Comparison of ENCODE assay signal across 8 cellular contexts in the genomic region with DNA sequence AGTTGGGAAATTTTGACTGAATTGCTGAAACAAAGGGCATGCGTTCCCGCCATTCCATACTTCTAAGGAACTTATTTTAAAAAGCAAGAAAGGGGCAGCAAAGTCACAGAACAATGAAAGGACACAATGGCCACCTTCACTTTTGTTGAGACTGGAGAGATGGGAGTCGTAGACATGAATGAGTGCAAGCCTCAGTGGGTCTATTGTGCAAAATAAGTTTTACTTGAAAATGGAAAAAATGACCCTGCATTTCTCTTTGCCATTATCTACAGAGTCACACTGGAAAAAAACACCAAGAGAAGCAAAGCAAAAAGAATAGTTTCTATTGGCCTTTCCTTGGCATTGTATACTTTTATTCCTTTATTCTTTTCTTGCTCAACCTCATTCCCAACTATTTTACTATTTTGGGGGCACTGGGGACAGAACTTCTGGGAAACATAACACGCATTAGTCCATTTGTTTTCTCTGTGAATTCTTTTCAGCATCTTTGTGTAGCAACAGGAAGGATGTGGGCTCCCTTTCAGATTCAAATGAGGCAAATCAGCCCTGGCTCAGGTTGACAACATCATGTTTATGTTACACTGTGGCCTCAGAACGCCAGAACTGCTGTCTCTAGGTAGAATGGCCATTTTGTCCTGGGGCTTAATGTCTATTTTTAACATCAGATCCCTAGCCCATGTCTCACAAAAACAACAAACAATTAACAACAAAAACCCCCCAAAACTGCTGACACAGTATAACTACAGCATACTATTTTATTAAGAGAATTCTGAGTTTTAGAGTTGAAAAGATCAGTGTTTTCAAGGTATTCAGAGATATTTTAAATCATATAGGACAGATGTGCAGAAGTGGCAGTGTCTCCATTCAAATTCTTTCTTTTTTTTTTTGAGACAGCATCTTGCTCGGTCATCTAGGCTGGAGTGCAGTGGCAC.
A peak's percentile ranks its signal among the peaks of the same experiment; 100 is the strongest.
DNase-seq lines count a peak whose midpoint lies in the region; ATAC-seq and TF ChIP-seq lines count a peak whose summit lies in the region.

No MANE protein-coding gene starts in this region.

- DNase-seq in activated CD4-positive, alpha-beta T cell treated with anti-CD3 and anti-CD28 coated beads for 48 hours, result peak; percentile 59
- DNase-seq in iPS DF 4.7 (ENCODE audit: extremely low read depth, low spot score) (peak; percentile 83), HEK293T (ENCODE audit: extremely low spot score) (no peak), SHP77 (lab: John Stamatoyannopoulos, UW) (no peak), retina (no peak), psoas muscle (no peak)

- TF ChIP-seq CTCF in psoas muscle (IDR thresholded peaks at IDR 0.05), result no peak

- peak; percentile 82 for ATAC-seq in GM18873 (IDR thresholded peaks at IDR 0.05; ENCODE audit: low FRiP score, unreplicated experiment)
- peak; percentile 96 for ATAC-seq in HG02938 (IDR thresholded peaks at IDR 0.05; ENCODE audit: unreplicated experiment)
- no peak for ATAC-seq in psoas muscle

- no peak overlapping the region for H3K4me3 ChIP-seq in psoas muscle

- POLR2A ChIA-PET in HEK293T (lab: Yijun Ruan, JAX), result no interaction called here

- H3K9me3 ChIP-seq in psoas muscle, result no peaks in the 10 kb centered on the region

- no peaks in the 10 kb centered on the region for H3K27me3 ChIP-seq in psoas muscle (ENCODE audit: insufficient read depth in 3 of 3, low read length in 2 of 3)

- intact Hi-C loops in psoas muscle (cut with DNase I), result no loop called here

- WGBS in psoas muscle, 3 donors, result 80 to 83% (median 82%) methylated on average over 6 of the region's 6 CpGs

- H3K36me3 ChIP-seq in psoas muscle (ENCODE audit: insufficient read depth in 1 of 2, low read depth in 1 of 2), result no peaks in the 10 kb centered on the region

- H3K27ac ChIP-seq in psoas muscle, result no peak overlapping the region

- H3K4me1 ChIP-seq in psoas muscle, result peaks cover 3% of the 10 kb centered on the region

- CTCF ChIA-PET in HEK293T (lab: Yijun Ruan, JAX), result interaction anchor here (0.7 kb wide), 2 partner anchors 52 to 166 kb away, joined by 3 to 4 read pairs; no protein-coding TSS in a partner anchor

TF ChIP-seq in HEK293T, 16 proteins besides CTCF, POLR2A, EP300 and RAD21:
- TF ChIP-seq TARDBP (IDR thresholded peaks at IDR 0.05) (no peak), CTBP1 (IDR thresholded peaks at IDR 0.05; ENCODE audit: borderline replicate concordance) (no peak), LEF1 (IDR thresholded peaks at IDR 0.05; ENCODE audit: borderline replicate concordance) (no peak), FOXK2 (IDR thresholded peaks at IDR 0.05) (no peak), NFRKB (IDR thresholded peaks at IDR 0.05) (no peak), SUZ12 (IDR thresholded peaks at IDR 0.05) (no peak), SP1 (IDR thresholded peaks at IDR 0.05) (no peak), ZNF384 (IDR thresholded peaks at IDR 0.05) (no peak), L3MBTL2 (conservative IDR thresholded peaks at IDR 0.05) (no peak), ARNT (IDR thresholded peaks at IDR 0.05) (no peak), FOXM1 (IDR thresholded peaks at IDR 0.05; ENCODE audit: borderline replicate concordance) (no peak), ELF4 (IDR thresholded peaks at IDR 0.05) (no peak), FOXA1 (IDR thresholded peaks at IDR 0.05) (no peak), BHLHE40 (IDR thresholded peaks at IDR 0.05; ENCODE audit: borderline replicate concordance) (no peak), HDGF (IDR thresholded peaks at IDR 0.05; ENCODE audit: borderline replicate concordance) (no peak)
- TF ChIP-seq, protein P1, sequence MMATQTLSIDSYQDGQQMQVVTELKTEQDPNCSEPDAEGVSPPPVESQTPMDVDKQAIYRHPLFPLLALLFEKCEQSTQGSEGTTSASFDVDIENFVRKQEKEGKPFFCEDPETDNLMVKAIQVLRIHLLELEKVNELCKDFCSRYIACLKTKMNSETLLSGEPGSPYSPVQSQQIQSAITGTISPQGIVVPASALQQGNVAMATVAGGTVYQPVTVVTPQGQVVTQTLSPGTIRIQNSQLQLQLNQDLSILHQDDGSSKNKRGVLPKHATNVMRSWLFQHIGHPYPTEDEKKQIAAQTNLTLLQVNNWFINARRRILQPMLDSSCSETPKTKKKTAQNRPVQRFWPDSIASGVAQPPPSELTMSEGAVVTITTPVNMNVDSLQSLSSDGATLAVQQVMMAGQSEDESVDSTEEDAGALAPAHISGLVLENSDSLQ (IDR thresholded peaks at IDR 0.05), result no peak
TF ChIP-seq in HEK293T: peak in this region for 0.

Comparison
In these comparisons a context has a peak if more than half of its experiments do, and no peak if none do; other contexts are left out.
1. ATAC-seq: peak in GM18873 (single experiment) and HG02938 (single experiment); none in psoas muscle (0 of 4).
2. DNase-seq: peak in activated CD4-positive, alpha-beta T cell treated with anti-CD3 and anti-CD28 coated beads for 48 hours (single experiment) and iPS DF 4.7 (single experiment); none in HEK293T (single experiment), SHP77 (0 of 2), retina (single experiment) and psoas muscle (0 of 2).